ENCODE assay signal across 8 cellular contexts in the genomic region with DNA sequence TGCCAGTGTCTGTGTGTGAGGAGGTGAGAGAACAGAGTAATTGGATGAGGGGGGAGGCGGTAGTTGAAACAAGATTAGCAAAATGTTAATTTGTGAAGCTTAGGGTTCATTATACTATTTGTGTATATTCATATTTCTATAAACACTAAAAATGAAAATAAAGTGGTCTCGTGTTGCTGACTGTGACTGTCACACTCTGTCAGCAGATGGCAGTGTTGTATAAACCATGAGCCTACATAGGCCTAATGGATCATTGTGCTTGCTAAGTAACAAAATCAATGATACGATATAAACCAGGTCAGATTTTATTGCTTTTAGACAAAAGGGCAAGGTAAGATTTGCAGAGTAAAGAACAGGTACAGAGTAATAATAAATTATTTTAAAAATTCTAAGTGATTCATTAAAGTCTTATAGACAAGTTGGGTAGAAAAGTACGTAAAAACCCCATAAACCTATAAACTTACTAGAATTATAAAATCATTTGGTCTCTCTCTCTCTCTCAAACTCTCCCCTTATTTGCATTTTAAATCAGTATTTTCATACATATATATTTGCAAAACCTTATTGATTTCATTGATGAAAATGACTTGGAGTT.
A peak's percentile ranks its signal among the peaks of the same experiment; 100 is the strongest.
DNase-seq lines count a peak whose midpoint lies in the region; ATAC-seq and TF ChIP-seq lines count a peak whose summit lies in the region.

No MANE protein-coding gene starts in this region.

- no peak for TF ChIP-seq POLR2A in uterus (IDR thresholded peaks at IDR 0.05)

- H3K4me1 ChIP-seq in uterus: no peaks in the 10 kb centered on the region

- H3K27ac ChIP-seq in 22Rv1 (no peak overlapping the region), uterus (no peak overlapping the region)

- no peaks in the 10 kb centered on the region for H3K4me1 Mint-ChIP-seq in activated CD4-positive, alpha-beta T cell treated with anti-CD3 and anti-CD28 coated beads, Interleukin-2, amount 10 ng/mL, durations not matched to agents 24 days and 14 days
- H3K4me1 Mint-ChIP-seq in natural killer cell: no peaks in the 10 kb centered on the region

- H3K4me3 ChIP-seq in uterus: no peak overlapping the region

- TF ChIP-seq CTCF in 22Rv1 (IDR thresholded peaks at IDR 0.05) (peak; percentile 87), GM10248 (IDR thresholded peaks at IDR 0.05; ENCODE audit: control extremely low read depth, extremely low read depth, low read depth, missing control alignments) (peak; percentile 37), natural killer cell (IDR thresholded peaks at IDR 0.05) (peak; percentile 75), uterus (IDR thresholded peaks at IDR 0.05) (peak; percentile 44 to 70 (median 59))

- POLR2A ChIA-PET in GM10248 (lab: Yijun Ruan, JAX): no interaction called here

- ATAC-seq in natural killer cell (peak; percentile 64 to 84 (median 72)), GM18511 (IDR thresholded peaks at IDR 0.05; ENCODE audit: unreplicated experiment) (no peak)

- CTCF ChIA-PET in GM10248 (lab: Yijun Ruan, JAX): interaction anchor here (1.3 to 1.5 kb wide), 2 partner anchors 13 to 43 kb away, joined by 3 read pairs; no protein-coding TSS in a partner anchor

- H3K27me3 Mint-ChIP-seq in activated CD4-positive, alpha-beta T cell treated with anti-CD3 and anti-CD28 coated beads, Interleukin-2, amount 10 ng/mL, durations not matched to agents 24 days and 14 days: peaks cover 18% of the 10 kb centered on the region
- H3K27me3 Mint-ChIP-seq in natural killer cell (ENCODE audit: low read depth in 2 of 2): peaks cover 11 to 36% of the 10 kb centered on the region in 2 donors

- H3K36me3 ChIP-seq in uterus: no peaks in the 10 kb centered on the region

- H3K4me3 Mint-ChIP-seq in activated CD4-positive, alpha-beta T cell treated with anti-CD3 and anti-CD28 coated beads, Interleukin-2, amount 10 ng/mL, durations not matched to agents 24 days and 14 days: no peak overlapping the region
- no peak overlapping the region for H3K4me3 Mint-ChIP-seq in natural killer cell

- H3K9me3 ChIP-seq in uterus: no peaks in the 10 kb centered on the region

- DNase-seq in GM10248 (ENCODE audit: extremely low spot score) (no peak), NCI-H2107 (lab: John Stamatoyannopoulos, UW) (peak; percentile 3), epidermal melanocyte (ENCODE audit: insufficient read length, low spot score) (peak; percentile 34), natural killer cell (no peak), uterus (no peak)
- DNase-seq in activated CD4-positive, alpha-beta T cell treated with anti-CD3 and anti-CD28 coated beads, Interleukin-2, amount 10 ng/mL, durations not matched to agents 24 days and 14 days: peak; percentile 86

- peaks cover 0 to 8% of the 10 kb centered on the region in 2 donors for H3K27me3 ChIP-seq in uterus

- H3K27ac Mint-ChIP-seq in activated CD4-positive, alpha-beta T cell treated with anti-CD3 and anti-CD28 coated beads, Interleukin-2, amount 10 ng/mL, durations not matched to agents 24 days and 14 days: no peak overlapping the region
- H3K27ac Mint-ChIP-seq in natural killer cell: no peak overlapping the region

- intact Hi-C loops in activated CD4-positive, alpha-beta T cell treated with anti-CD3 and anti-CD28 coated beads, Interleukin-2, amount 10 ng/mL, durations not matched to agents 24 days and 14 days (cut with micrococcal nuclease): loop anchor here (2.0 kb wide), 1 partner anchor 45 kb away; no protein-coding TSS in a partner anchor
- intact Hi-C loops in natural killer cell (cut with micrococcal nuclease) (no loop called here), uterus (cut with DNase I; ENCODE audit: low total_unique reads) (no loop called here)

- H3K9me3 Mint-ChIP-seq in activated CD4-positive, alpha-beta T cell treated with anti-CD3 and anti-CD28 coated beads, Interleukin-2, amount 10 ng/mL, durations not matched to agents 24 days and 14 days: no peaks in the 10 kb centered on the region
- no peaks in the 10 kb centered on the region for H3K9me3 Mint-ChIP-seq in natural killer cell

- no peaks in the 10 kb centered on the region for H3K36me3 Mint-ChIP-seq in activated CD4-positive, alpha-beta T cell treated with anti-CD3 and anti-CD28 coated beads, Interleukin-2, amount 10 ng/mL, durations not matched to agents 24 days and 14 days (ENCODE audit: low read depth)
- H3K36me3 Mint-ChIP-seq in natural killer cell: no peaks in the 10 kb centered on the region

Comparison
In these comparisons a context has a peak if more than half of its experiments do, and no peak if none do; other contexts are left out.
1. CTCF ChIP-seq: peak in every context shown above with its lines; median percentile 87 in 22Rv1; 75 in natural killer cell; 59 in uterus; 37 in GM10248.
2. DNase-seq: peak in NCI-H2107 (single experiment), activated CD4-positive, alpha-beta T cell treated with anti-CD3 and anti-CD28 coated beads, Interleukin-2, amount 10 ng/mL, durations not matched to agents 24 days and 14 days (single experiment) and epidermal melanocyte (single experiment); none in GM10248 (single experiment), natural killer cell (single experiment) and uterus (0 of 2).